Comparison of ENCODE assay signal across 24 cellular contexts in the genomic region with DNA sequence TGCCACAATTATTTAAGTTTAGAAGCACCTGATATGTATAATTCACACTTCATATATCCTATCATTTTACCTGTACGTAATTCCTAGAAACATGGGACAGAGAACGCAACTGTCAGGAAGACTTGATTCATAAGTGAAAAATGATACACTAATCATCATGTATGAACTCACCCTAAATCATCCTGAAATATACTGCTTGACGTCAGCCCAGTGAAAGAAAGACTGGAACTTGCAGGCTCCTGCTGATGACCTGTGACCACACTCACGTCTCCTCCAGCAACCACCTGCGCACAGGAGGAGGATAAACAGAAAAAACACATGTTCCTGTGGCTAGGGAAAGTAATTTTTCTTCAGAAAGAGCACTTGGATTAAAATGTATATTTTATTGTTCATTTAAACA.
"Had no signal": no experiment of that assay in that cellular context is flagged by ENCODE, and none has a peak within 500 bp of the region (broad histone marks: within the 10 kb centered on the region; RNA-seq: fewer than 3 reads in every experiment).

No MANE protein-coding gene starts in this region.

- H3K36me3 Mint-ChIP-seq: activated CD8-positive, alpha-beta memory T cell treated with anti-CD3 and anti-CD28 coated beads, Interleukin-2, amount 10 ng/mL, durations not matched to agents 7 days and 5 days; activated naive CD4-positive, alpha-beta T cell treated with anti-CD3 and anti-CD28 coated beads, Interleukin-2, amount 50 U/mL, for 72 hours; naive thymus-derived CD4-positive, alpha-beta T cell had no signal

- H3K27me3 Mint-ChIP-seq: activated CD8-positive, alpha-beta memory T cell treated with anti-CD3 and anti-CD28 coated beads, Interleukin-2, amount 10 ng/mL, durations not matched to agents 7 days and 5 days; central memory CD8-positive, alpha-beta T cell; dendritic cell treated with granulocyte-macrophage colony-stimulating factor and Interleukin-4, amounts not matched to agents 40 ng/mL and 50 ng/mL, for 4 days; naive thymus-derived CD4-positive, alpha-beta T cell had no signal

- DNase-seq: activated CD8-positive, alpha-beta memory T cell treated with anti-CD3 and anti-CD28 coated beads, Interleukin-2, amount 10 ng/mL, durations not matched to agents 7 days and 5 days; activated CD8-positive, alpha-beta T cell treated with anti-CD3 and anti-CD28 coated beads, Interleukin-2, amount 10 ng/mL, durations not matched to agents 7 days and 5 days; activated T-cell treated with anti-CD3 and anti-CD28 coated beads, Interleukin-2, amount 50 U/mL, for 48 hours; endodermal cell; gastrocnemius medialis; hippocampal formation; left colon; midbrain; naive thymus-derived CD4-positive, alpha-beta T cell; nucleus accumbens; pancreas; retina; stimulated activated CD4-positive, alpha-beta T cell treated with anti-CD3 and anti-CD28 coated beads, Interleukin-12 subunit alpha, Interleukin-12 subunit beta, amount 100 ng/mL, for 4 hours; stimulated activated CD4-positive, alpha-beta T cell treated with anti-CD3 and anti-CD28 coated beads, Interleukin-4, amount 100 ng/mL, for 1 hour; stimulated activated naive CD8-positive, alpha-beta T cell treated with anti-CD3 and anti-CD28 coated beads, Interleukin-15, Interleukin-2, amounts not matched to agents 100 U/mL and 50 U/mL, for 24 hours; T-helper 2 cell; testis; transverse colon had no signal

- H3K9me3 Mint-ChIP-seq: activated T-helper 2 cell treated with anti-CD3 and anti-CD28 coated beads, Interferon-gamma antibody, Interleukin-2, Interleukin-4, amounts not matched to agents 10 μg/mL and 5 μg/mL and 100 μg/mL, durations not matched to agents 14 hours and 24 hours and 36 hours; dendritic cell treated with granulocyte-macrophage colony-stimulating factor and Interleukin-4, amounts not matched to agents 40 ng/mL and 50 ng/mL, for 4 days; endodermal cell; neural crest cell; WTC11 had no signal

- H3K4me3 Mint-ChIP-seq: activated CD8-positive, alpha-beta memory T cell treated with anti-CD3 and anti-CD28 coated beads, Interleukin-2, amount 10 ng/mL, durations not matched to agents 7 days and 5 days; activated CD8-positive, alpha-beta T cell treated with anti-CD3 and anti-CD28 coated beads, Interleukin-2, amount 10 ng/mL, durations not matched to agents 7 days and 5 days; central memory CD8-positive, alpha-beta T cell; dendritic cell treated with granulocyte-macrophage colony-stimulating factor and Interleukin-4, amounts not matched to agents 40 ng/mL and 50 ng/mL, for 4 days; endodermal cell; naive thymus-derived CD4-positive, alpha-beta T cell; neural crest cell; WTC11 had no signal

- H3K4me1 Mint-ChIP-seq: activated CD8-positive, alpha-beta memory T cell treated with anti-CD3 and anti-CD28 coated beads, Interleukin-2, amount 10 ng/mL, durations not matched to agents 7 days and 5 days; central memory CD8-positive, alpha-beta T cell; naive thymus-derived CD4-positive, alpha-beta T cell; neural crest cell; WTC11 had no signal

- H3K27ac Mint-ChIP-seq: activated CD8-positive, alpha-beta memory T cell treated with anti-CD3 and anti-CD28 coated beads, Interleukin-2, amount 10 ng/mL, durations not matched to agents 7 days and 5 days; activated CD8-positive, alpha-beta T cell treated with anti-CD3 and anti-CD28 coated beads, Interleukin-2, amount 10 ng/mL, durations not matched to agents 7 days and 5 days; activated naive CD4-positive, alpha-beta T cell treated with anti-CD3 and anti-CD28 coated beads, Interleukin-2, amount 50 U/mL, for 72 hours; activated T-helper 2 cell treated with anti-CD3 and anti-CD28 coated beads, Interferon-gamma antibody, Interleukin-2, Interleukin-4, amounts not matched to agents 10 μg/mL and 5 μg/mL and 100 μg/mL, durations not matched to agents 14 hours and 24 hours and 36 hours; dendritic cell treated with granulocyte-macrophage colony-stimulating factor and Interleukin-4, amounts not matched to agents 40 ng/mL and 50 ng/mL, for 4 days; endodermal cell; naive thymus-derived CD4-positive, alpha-beta T cell; WTC11 had no signal
